7 cellular contexts compared by ENCODE assay signal in the genomic region with DNA sequence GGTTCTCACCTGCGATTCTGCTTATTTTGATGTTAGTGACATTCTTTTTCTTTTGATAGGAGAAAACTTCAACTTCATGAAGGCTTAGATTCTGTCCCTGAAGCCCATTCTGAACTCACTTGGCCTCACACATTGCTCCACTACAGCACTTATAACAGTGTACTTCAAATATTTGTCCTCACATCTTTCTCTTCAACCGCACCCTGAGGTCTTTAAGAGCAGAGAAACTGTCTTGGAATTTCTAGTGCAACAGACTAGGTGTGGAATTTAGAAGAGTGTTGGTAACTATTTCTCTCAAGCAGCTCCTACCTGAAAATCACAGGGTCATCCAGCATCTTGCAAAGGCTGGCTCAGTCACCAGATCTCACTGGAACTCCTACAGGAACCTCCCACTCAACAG. TPM values are rescaled to one million over a fixed set of nuclear protein-coding genes. Genes with fewer than 3 reads are reported as not detected.
"Had no signal": no experiment of that assay in that cellular context is flagged by ENCODE, and none has a peak within 500 bp of the region (broad histone marks: within the 10 kb centered on the region; RNA-seq: fewer than 3 reads in every experiment).

No MANE protein-coding gene starts in this region.

- H3K4me3 ChIP-seq: GM23338, K562 had no signal

- DNase-seq: H9, HCEC 1CT, IMR-90 had no signal

- H3K27ac Mint-ChIP-seq: GM23338, H9 had no signal

- ATAC-seq: GM23338, K562 had no signal

- H3K4me3 Mint-ChIP-seq: GM23338, H9 had no signal

RNA-seq across cellular contexts. Expression of a gene that starts 7.8 kb away (rescaled TPM):
- total RNA-seq: GM23338, H1, H9, HT-29, IMR-90, K562 had no signal

RNA-seq across cellular contexts. Expression of a gene that starts 32.5 kb away (rescaled TPM):
- total RNA-seq: GM23338, H1, H9, HT-29, IMR-90, K562 had no signal
